ENCODE assay signal across 2 cellular contexts in genomic region chr19:48777139-48777538, GRCh38.
A peak's percentile ranks its signal among the peaks of the same experiment; 100 is the strongest.
TF ChIP-seq lines count a peak whose summit lies in the region.

No MANE protein-coding gene starts in this region.

TF ChIP-seq in HEK293, 187 proteins besides CTCF, POLR2A, EP300 and RAD21:
- TF ChIP-seq ZNF518A (tag by site-specific recombination; conservative IDR thresholded peaks at IDR 0.05; ENCODE audit: low read depth) (no peak), ZNF121 (tag by site-specific recombination; IDR thresholded peaks at IDR 0.05) (peak; percentile 63; the same call in 1 of the 2 replicates)
TF ChIP-seq in HEK293: peak in this region for 1.

TF ChIP-seq in K562, 482 proteins besides CTCF, POLR2A, EP300 and RAD21:
- TF ChIP-seq ZNF121 (CRISPR knock-in tag; conservative IDR thresholded peaks at IDR 0.05) (peak; percentile 92), FOSL1 (tag; conservative IDR thresholded peaks at IDR 0.05) (no peak), ZNF384 (IDR thresholded peaks at IDR 0.05; ENCODE audit: low read depth, low read length) (peak; percentile 8; the same call in 1 of the 2 replicates), BCOR (IDR thresholded peaks at IDR 0.05) (0 out of 2 replicates have a peak, but pooled peaks have one; percentile 38)
